In the genomic region with DNA sequence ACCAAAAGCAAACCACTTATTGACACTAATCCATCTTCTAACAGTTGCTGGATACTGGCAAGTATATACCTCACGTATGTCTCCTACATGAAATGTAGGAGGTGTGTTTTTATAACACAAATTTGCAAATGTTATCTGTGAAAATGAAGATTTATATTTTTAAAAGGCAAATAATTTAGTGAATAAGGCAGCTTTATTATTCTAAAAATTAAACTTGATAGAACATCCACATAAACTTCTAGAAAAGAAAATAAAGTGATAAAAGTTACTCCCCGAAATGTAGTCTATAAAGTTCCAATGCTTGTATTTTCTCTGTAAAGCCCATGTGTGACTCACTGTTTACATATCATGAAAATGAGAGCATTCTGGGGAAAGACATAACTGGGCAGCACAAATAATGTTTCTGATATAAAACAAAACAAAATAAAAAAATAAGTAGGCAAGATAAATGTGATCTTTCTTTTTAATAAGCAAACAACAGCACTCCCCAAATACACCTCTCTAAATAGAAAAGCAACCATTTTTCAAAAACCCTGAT, we compare ENCODE assay signal across 1 cellular context.
TF ChIP-seq lines count a peak whose summit lies in the region.

No MANE protein-coding gene starts in this region.

TF ChIP-seq in GM23338, 12 proteins besides CTCF, POLR2A, EP300 and RAD21 (continued from another document):
- TF ChIP-seq, protein P1, sequence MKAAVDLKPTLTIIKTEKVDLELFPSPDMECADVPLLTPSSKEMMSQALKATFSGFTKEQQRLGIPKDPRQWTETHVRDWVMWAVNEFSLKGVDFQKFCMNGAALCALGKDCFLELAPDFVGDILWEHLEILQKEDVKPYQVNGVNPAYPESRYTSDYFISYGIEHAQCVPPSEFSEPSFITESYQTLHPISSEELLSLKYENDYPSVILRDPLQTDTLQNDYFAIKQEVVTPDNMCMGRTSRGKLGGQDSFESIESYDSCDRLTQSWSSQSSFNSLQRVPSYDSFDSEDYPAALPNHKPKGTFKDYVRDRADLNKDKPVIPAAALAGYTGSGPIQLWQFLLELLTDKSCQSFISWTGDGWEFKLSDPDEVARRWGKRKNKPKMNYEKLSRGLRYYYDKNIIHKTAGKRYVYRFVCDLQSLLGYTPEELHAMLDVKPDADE (IDR thresholded peaks at IDR 0.05), result no peak
- TF ChIP-seq, protein P2, sequence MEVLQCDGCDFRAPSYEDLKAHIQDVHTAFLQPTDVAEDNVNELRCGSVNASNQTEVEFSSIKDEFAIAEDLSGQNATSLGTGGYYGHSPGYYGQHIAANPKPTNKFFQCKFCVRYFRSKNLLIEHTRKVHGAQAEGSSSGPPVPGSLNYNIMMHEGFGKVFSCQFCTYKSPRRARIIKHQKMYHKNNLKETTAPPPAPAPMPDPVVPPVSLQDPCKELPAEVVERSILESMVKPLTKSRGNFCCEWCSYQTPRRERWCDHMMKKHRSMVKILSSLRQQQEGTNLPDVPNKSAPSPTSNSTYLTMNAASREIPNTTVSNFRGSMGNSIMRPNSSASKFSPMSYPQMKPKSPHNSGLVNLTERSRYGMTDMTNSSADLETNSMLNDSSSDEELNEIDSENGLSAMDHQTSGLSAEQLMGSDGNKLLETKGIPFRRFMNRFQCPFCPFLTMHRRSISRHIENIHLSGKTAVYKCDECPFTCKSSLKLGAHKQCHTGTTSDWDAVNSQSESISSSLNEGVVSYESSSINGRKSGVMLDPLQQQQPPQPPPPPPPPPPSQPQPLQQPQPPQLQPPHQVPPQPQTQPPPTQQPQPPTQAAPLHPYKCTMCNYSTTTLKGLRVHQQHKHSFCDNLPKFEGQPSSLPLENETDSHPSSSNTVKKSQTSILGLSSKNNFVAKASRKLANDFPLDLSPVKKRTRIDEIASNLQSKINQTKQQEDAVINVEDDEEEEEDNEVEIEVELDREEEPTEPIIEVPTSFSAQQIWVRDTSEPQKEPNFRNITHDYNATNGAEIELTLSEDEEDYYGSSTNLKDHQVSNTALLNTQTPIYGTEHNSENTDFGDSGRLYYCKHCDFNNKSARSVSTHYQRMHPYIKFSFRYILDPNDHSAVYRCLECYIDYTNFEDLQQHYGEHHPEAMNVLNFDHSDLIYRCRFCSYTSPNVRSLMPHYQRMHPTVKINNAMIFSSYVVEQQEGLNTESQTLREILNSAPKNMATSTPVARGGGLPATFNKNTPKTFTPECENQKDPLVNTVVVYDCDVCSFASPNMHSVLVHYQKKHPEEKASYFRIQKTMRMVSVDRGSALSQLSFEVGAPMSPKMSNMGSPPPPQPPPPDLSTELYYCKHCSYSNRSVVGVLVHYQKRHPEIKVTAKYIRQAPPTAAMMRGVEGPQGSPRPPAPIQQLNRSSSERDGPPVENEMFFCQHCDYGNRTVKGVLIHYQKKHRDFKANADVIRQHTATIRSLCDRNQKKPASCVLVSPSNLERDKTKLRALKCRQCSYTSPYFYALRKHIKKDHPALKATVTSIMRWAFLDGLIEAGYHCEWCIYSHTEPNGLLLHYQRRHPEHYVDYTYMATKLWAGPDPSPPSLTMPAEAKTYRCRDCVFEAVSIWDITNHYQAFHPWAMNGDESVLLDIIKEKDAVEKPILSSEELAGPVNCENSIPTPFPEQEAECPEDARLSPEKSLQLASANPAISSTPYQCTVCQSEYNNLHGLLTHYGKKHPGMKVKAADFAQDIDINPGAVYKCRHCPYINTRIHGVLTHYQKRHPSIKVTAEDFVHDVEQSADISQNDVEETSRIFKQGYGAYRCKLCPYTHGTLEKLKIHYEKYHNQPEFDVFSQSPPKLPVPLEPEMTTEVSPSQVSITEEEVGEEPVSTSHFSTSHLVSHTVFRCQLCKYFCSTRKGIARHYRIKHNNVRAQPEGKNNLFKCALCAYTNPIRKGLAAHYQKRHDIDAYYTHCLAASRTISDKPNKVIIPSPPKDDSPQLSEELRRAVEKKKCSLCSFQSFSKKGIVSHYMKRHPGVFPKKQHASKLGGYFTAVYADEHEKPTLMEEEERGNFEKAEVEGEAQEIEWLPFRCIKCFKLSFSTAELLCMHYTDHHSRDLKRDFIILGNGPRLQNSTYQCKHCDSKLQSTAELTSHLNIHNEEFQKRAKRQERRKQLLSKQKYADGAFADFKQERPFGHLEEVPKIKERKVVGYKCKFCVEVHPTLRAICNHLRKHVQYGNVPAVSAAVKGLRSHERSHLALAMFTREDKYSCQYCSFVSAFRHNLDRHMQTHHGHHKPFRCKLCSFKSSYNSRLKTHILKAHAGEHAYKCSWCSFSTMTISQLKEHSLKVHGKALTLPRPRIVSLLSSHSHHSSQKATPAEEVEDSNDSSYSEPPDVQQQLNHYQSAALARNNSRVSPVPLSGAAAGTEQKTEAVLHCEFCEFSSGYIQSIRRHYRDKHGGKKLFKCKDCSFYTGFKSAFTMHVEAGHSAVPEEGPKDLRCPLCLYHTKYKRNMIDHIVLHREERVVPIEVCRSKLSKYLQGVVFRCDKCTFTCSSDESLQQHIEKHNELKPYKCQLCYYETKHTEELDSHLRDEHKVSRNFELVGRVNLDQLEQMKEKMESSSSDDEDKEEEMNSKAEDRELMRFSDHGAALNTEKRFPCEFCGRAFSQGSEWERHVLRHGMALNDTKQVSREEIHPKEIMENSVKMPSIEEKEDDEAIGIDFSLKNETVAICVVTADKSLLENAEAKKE (CRISPR knock-in tag; IDR thresholded peaks at IDR 0.05), result no peak
- TF ChIP-seq NANOG (IDR thresholded peaks at IDR 0.05; ENCODE audit: borderline replicate concordance), result no peak
- TF ChIP-seq EZH2phosphoT487 (IDR thresholded peaks at IDR 0.05; ENCODE audit: unreplicated experiment), result no peak
